Comparison of ENCODE assay signal across 7 cellular contexts in genomic region chr9:62863329-62863728, GRCh38.
DNase-seq lines count a peak whose midpoint lies in the region; ATAC-seq and TF ChIP-seq lines count a peak whose summit lies in the region.
"Not testable (repeated sequence)": the region's sequence is repeated elsewhere in the genome, so short reads cannot be mapped to it uniquely, and the experiment has no call there.

No MANE protein-coding gene starts in this region.

- not testable (repeated sequence) for H3K9me3 Mint-ChIP-seq in WTC11, endodermal cell

- H3K4me2 ChIP-seq in osteoblast (ENCODE audit: insufficient read depth, low read length) = not testable (repeated sequence)

- intact Hi-C loops in heart left ventricle (cut with DNase I); stomach (cut with DNase I; ENCODE audit: low total_unique reads): not testable (repeated sequence)

- H3K4me3 ChIP-seq in endodermal cell (ENCODE audit: low read length); heart left ventricle; osteoblast (ENCODE audit: insufficient read depth, low read length); stomach: not testable (repeated sequence)

- H3K36me3 Mint-ChIP-seq in WTC11; endodermal cell (ENCODE audit: low read depth): not testable (repeated sequence)

- CTCF ChIA-PET in WTC11 (lab: Charles Lee) = not testable (repeated sequence)

- peaks cover 92% of the 10 kb centered on the region for H3K27me3 ChIP-seq in endodermal cell (ENCODE audit: control insufficient read depth, insufficient read depth, low read length, poor library complexity, severe bottlenecking)
- peaks cover 0 to 16% (median 0%) of the 10 kb centered on the region in 9 donors for H3K27me3 ChIP-seq in heart left ventricle
- not testable (repeated sequence) for H3K27me3 ChIP-seq in osteoblast (ENCODE audit: insufficient read depth, low read length)
- peaks cover 22 to 54% (median 24%) of the 10 kb centered on the region in 3 donors for H3K27me3 ChIP-seq in stomach

- not testable (repeated sequence) for H3K9ac ChIP-seq in endodermal cell (ENCODE audit: extremely low read depth, low read length, poor library complexity, severe bottlenecking)

- not testable (repeated sequence) for H3K27ac ChIP-seq in endodermal cell (ENCODE audit: low read depth, low read length); osteoblast (ENCODE audit: low read depth, low read length); stomach
- peak overlapping the region in 3 of 12 donors; percentile 8 to 30 (median 22) for H3K27ac ChIP-seq in heart left ventricle

- not testable (repeated sequence) for TF ChIP-seq POLR2A in heart left ventricle (IDR thresholded peaks at IDR 0.05); stomach (IDR thresholded peaks at IDR 0.05)

- not testable (repeated sequence) for H3K36me3 ChIP-seq in endodermal cell (ENCODE audit: control insufficient read depth, insufficient read depth, low read length); heart left ventricle; osteoblast (ENCODE audit: insufficient read depth, low read length); stomach

- H3K79me2 ChIP-seq in osteoblast (ENCODE audit: insufficient read depth, low read length) = not testable (repeated sequence)

- H3K4me1 Mint-ChIP-seq in WTC11 = peaks cover 23% of the 10 kb centered on the region
- H3K4me1 Mint-ChIP-seq in endodermal cell = not testable (repeated sequence)

- DNase-seq in HT-29 (ENCODE audit: low spot score) (peak; percentile 94), endodermal cell (peak; percentile 58), heart left ventricle (peak in 3 of 5 donors; percentile 48 to 68 (median 64)), left kidney (ENCODE audit: low read depth, low spot score) (peak; percentile 59), osteoblast (ENCODE audit: insufficient read length, low spot score, missing footprints) (peak; percentile 8), stomach (peak; percentile 69)
- not testable (repeated sequence) for DNase-seq in WTC11 (ENCODE audit: low spot score)

- H3K4me1 ChIP-seq in endodermal cell (ENCODE audit: control insufficient read depth, insufficient read depth, low read length); osteoblast (ENCODE audit: insufficient read depth, low read length): not testable (repeated sequence)
- H3K4me1 ChIP-seq in heart left ventricle (peaks cover 0 to 21% (median 10%) of the 10 kb centered on the region in 12 donors), stomach (peaks cover 0 to 21% (median 9%) of the 10 kb centered on the region in 4 donors)

- POLR2A ChIA-PET in WTC11 (lab: Charles Lee) = not testable (repeated sequence)

- H3K27me3 Mint-ChIP-seq in WTC11 (ENCODE audit: low read depth) (peaks cover 96% of the 10 kb centered on the region), endodermal cell (ENCODE audit: insufficient read depth) (peaks cover 87% of the 10 kb centered on the region)

- not testable (repeated sequence) for ATAC-seq in WTC11
- ATAC-seq in heart left ventricle = peak in 2 of 4 donors; percentile 11 to 21

- H2AFZ ChIP-seq in osteoblast (ENCODE audit: low read length) = not testable (repeated sequence)

- not testable (repeated sequence) for H3K27ac Mint-ChIP-seq in WTC11, endodermal cell

- H3K4me3 Mint-ChIP-seq in WTC11 = peak overlapping the region; percentile 21
- H3K4me3 Mint-ChIP-seq in endodermal cell = not testable (repeated sequence)

- H4K20me1 ChIP-seq in osteoblast (ENCODE audit: insufficient read depth, low read length) = not testable (repeated sequence)

- not testable (repeated sequence) for TF ChIP-seq EP300 in stomach (IDR thresholded peaks at IDR 0.05)

- 29 to 43% methylated on average over 2 to 3 of the region's 4 CpGs for WGBS in endodermal cell (ENCODE audit: insufficient coverage in 1 of 2, insufficient read length in 1 of 2), 2 experiments
- WGBS in heart left ventricle, 4 donors = 9 to 20% (median 14%) methylated on average over 4 of the region's 4 CpGs
- 19 to 31% (median 25%) methylated on average over 4 of the region's 4 CpGs for WGBS in stomach, 5 donors

- not testable (repeated sequence) for TF ChIP-seq CTCF in WTC11 (IDR thresholded peaks at IDR 0.05); endodermal cell (conservative IDR thresholded peaks at IDR 0.05); heart left ventricle (IDR thresholded peaks at IDR 0.05); osteoblast (IDR thresholded peaks at IDR 0.05; ENCODE audit: extremely low read depth, low read depth, low read length); stomach (IDR thresholded peaks at IDR 0.05)

- H3K9me3 ChIP-seq in endodermal cell (ENCODE audit: control insufficient read depth, low read length); heart left ventricle; osteoblast (ENCODE audit: low read depth, low read length); stomach: not testable (repeated sequence)
